Comparison of ENCODE assay signal across 8 cellular contexts in the genomic region with DNA sequence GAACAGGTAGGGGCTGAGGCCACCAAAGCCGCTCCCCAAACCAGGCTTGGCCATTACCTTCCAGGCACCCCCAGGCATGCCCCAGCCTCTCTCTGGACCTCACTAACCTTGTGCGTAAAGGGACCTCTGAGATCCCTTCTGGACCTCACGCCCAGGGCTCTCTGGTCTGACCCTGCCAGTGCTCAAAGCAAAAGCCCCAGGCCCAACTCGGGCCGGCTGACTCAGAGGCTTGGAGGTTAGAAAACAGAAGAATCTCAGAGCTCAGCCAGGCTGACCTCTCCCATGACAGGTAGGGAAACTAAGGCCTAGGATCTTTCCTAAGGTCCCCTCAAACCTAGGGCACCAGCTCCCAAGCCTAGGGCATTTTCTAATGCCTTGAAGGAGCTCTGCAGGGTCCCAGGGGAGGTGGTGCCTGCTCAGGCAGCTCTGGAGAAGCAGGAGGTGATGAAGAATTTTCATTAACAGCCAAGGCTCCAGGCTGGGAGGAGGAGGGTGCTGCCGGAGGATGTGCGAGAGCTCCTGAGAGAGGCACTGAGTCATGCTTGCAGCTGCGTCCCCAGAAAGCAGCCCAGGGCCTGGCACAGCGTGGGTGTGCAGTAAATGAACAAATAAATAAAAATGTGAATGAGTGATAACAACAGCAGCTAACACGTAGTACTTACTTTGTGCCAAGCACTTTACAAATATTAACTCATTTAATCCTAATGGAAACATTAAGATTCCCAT.
A peak's percentile ranks its signal among the peaks of the same experiment; 100 is the strongest.
DNase-seq lines count a peak whose midpoint lies in the region; ATAC-seq and TF ChIP-seq lines count a peak whose summit lies in the region.

No MANE protein-coding gene starts in this region.

- peaks cover 35% of the 10 kb centered on the region for H3K4me1 Mint-ChIP-seq in nephron progenitor cell

- no peak for ATAC-seq in GM21447 (IDR thresholded peaks at IDR 0.05; ENCODE audit: unreplicated experiment)

- DNase-seq in AG08396 (ENCODE audit: low spot score) (peak; percentile 85), NCI-H226 (peak; percentile 96), amniotic stem cell (lab: John Stamatoyannopoulos, UW) (peak; percentile 56), kidney glomerular epithelial cell (lab: John Stamatoyannopoulos, UW) (peak; percentile 51), nephron progenitor cell (no peak), T-helper 9 cell (no peak)
- DNase-seq in stimulated activated CD8-positive, alpha-beta memory T cell treated with anti-CD3 and anti-CD28 coated beads, Interleukin-7, amount 100 ng/mL, for 24 hours (ENCODE audit: low read depth): peak; percentile 36

- no peak overlapping the region for H3K4me3 Mint-ChIP-seq in nephron progenitor cell

- peaks cover 3% of the 10 kb centered on the region for H3K27me3 Mint-ChIP-seq in nephron progenitor cell (ENCODE audit: low read depth, poor library complexity)

- no peaks in the 10 kb centered on the region for H3K36me3 Mint-ChIP-seq in nephron progenitor cell (ENCODE audit: low read depth)

- no peak overlapping the region for H3K27ac Mint-ChIP-seq in nephron progenitor cell

- H3K9me3 Mint-ChIP-seq in nephron progenitor cell: no peaks in the 10 kb centered on the region

- TF ChIP-seq CTCF in nephron progenitor cell (IDR thresholded peaks at IDR 0.05): no peak

Comparison
In these comparisons a context has a peak if more than half of its experiments do, and no peak if none do; other contexts are left out.
1. DNase-seq: peak in AG08396 (single experiment), NCI-H226 (single experiment), amniotic stem cell (single experiment), kidney glomerular epithelial cell (single experiment) and stimulated activated CD8-positive, alpha-beta memory T cell treated with anti-CD3 and anti-CD28 coated beads, Interleukin-7, amount 100 ng/mL, for 24 hours (single experiment); none in nephron progenitor cell (single experiment) and T-helper 9 cell (single experiment).